Comparison of ENCODE assay signal across 14 cellular contexts in genomic region chr4:147724468-147725201, GRCh38.
"Had no signal": no experiment of that assay in that cellular context is flagged by ENCODE, and none has a peak within 500 bp of the region (broad histone marks: within the 10 kb centered on the region; RNA-seq: fewer than 3 reads in every experiment).

No MANE protein-coding gene starts in this region.

- H3K9me3 ChIP-seq: right lobe of liver, thyroid gland, uterus had no signal

- H3K27me3 Mint-ChIP-seq: T-helper 17 cell had no signal

- H3K4me1 Mint-ChIP-seq: activated CD4-positive, alpha-beta T cell treated with anti-CD3 and anti-CD28 coated beads, Interleukin-2, amount 10 ng/mL, durations not matched to agents 7 days and 5 days had no signal

- H3K27me3 ChIP-seq: right lobe of liver, thyroid gland, uterus had no signal

- H3K4me3 Mint-ChIP-seq: activated CD4-positive, alpha-beta T cell treated with anti-CD3 and anti-CD28 coated beads, Interleukin-2, amount 10 ng/mL, durations not matched to agents 7 days and 5 days; natural killer cell treated with Interleukin-12 subunit alpha and Interleukin-12 subunit beta and Interleukin-15 and Interleukin-18, amount 100 ng/mL, for 72 hours; T-helper 17 cell had no signal

- DNase-seq: activated CD4-positive, alpha-beta T cell treated with anti-CD3 and anti-CD28 coated beads, Interleukin-2, amount 10 ng/mL, durations not matched to agents 7 days and 5 days; activated CD4-positive, CD25-positive, alpha-beta regulatory T cell; activated naive CD4-positive, alpha-beta T cell; activated T-cell treated with anti-CD3 and anti-CD28 coated beads for 4 hours; aorta; effector memory CD4-positive, alpha-beta T cell; foreskin melanocyte; kidney glomerular epithelial cell; right lobe of liver; T-helper 17 cell; thyroid gland; uterus had no signal

- H3K36me3 ChIP-seq: right lobe of liver, thyroid gland, uterus had no signal

- H3K36me3 Mint-ChIP-seq: natural killer cell treated with Interleukin-12 subunit alpha and Interleukin-12 subunit beta and Interleukin-15 and Interleukin-18, amount 100 ng/mL, for 72 hours had no signal

- H3K4me3 ChIP-seq: right lobe of liver, thyroid gland, uterus had no signal

- H3K9me3 Mint-ChIP-seq: activated CD4-positive, alpha-beta T cell treated with anti-CD3 and anti-CD28 coated beads, Interleukin-2, amount 10 ng/mL, durations not matched to agents 7 days and 5 days; natural killer cell treated with Interleukin-12 subunit alpha and Interleukin-12 subunit beta and Interleukin-15 and Interleukin-18, amount 100 ng/mL, for 72 hours had no signal

- H3K4me1 ChIP-seq: thyroid gland, uterus had no signal

- H3K27ac Mint-ChIP-seq: activated CD4-positive, alpha-beta T cell treated with anti-CD3 and anti-CD28 coated beads, Interleukin-2, amount 10 ng/mL, durations not matched to agents 7 days and 5 days; natural killer cell treated with Interleukin-12 subunit alpha and Interleukin-12 subunit beta and Interleukin-15 and Interleukin-18, amount 100 ng/mL, for 72 hours; T-helper 17 cell had no signal

- H3K27ac ChIP-seq: epithelial cell of prostate, right lobe of liver, thyroid gland, uterus had no signal

- ATAC-seq: natural killer cell treated with Interleukin-12 subunit alpha and Interleukin-12 subunit beta and Interleukin-15 and Interleukin-18, amount 100 ng/mL, for 72 hours; T-helper 17 cell had no signal
